ENCODE assay signal across 37 cellular contexts in genomic region chr9:127356906-127357305, GRCh38.
"Had no signal": no experiment of that assay in that cellular context is flagged by ENCODE, and none has a peak within 500 bp of the region (broad histone marks: within the 10 kb centered on the region; RNA-seq: fewer than 3 reads in every experiment).

No MANE protein-coding gene starts in this region.

- H3K36me3 Mint-ChIP-seq: activated CD4-positive, alpha-beta memory T cell treated with anti-CD3 and anti-CD28 coated beads for 36 hours; activated naive CD4-positive, alpha-beta T cell treated with anti-CD3 and anti-CD28 coated beads, Interleukin-2, amount 10 ng/mL, durations not matched to agents 7 days and 5 days; activated naive CD4-positive, alpha-beta T cell treated with anti-CD3 and anti-CD28 coated beads, Interleukin-2, amount 50 U/mL, for 24 hours; activated naive CD8-positive, alpha-beta T cell treated with anti-CD3 and anti-CD28 coated beads, Interleukin-2, amount 10 ng/mL, durations not matched to agents 7 days and 5 days had no signal

- H3K27me3 Mint-ChIP-seq: activated B cell treated with CpG ODN at 0.5 μM for 24 hours; brain; central memory CD8-positive, alpha-beta T cell had no signal

- H3K9me3 ChIP-seq: ascending aorta had no signal

- FAIRE-seq: bronchial epithelial cell, TTC549 had no signal

- H3K36me3 ChIP-seq: cardiac muscle cell had no signal

- H3K27ac Mint-ChIP-seq: activated B cell treated with CpG ODN at 0.5 μM for 24 hours; activated CD4-positive, alpha-beta memory T cell treated with anti-CD3 and anti-CD28 coated beads for 36 hours; activated CD4-positive, alpha-beta T cell treated with anti-CD3 and anti-CD28 coated beads, Interleukin-2, amount 10 ng/mL, durations not matched to agents 24 days and 14 days; activated CD8-positive, alpha-beta T cell treated with anti-CD3 and anti-CD28 coated beads, Interleukin-2, amount 10 ng/mL, durations not matched to agents 7 days and 5 days; activated naive CD4-positive, alpha-beta T cell treated with anti-CD3 and anti-CD28 coated beads, Interleukin-2, amount 10 ng/mL, durations not matched to agents 7 days and 5 days; activated naive CD4-positive, alpha-beta T cell treated with anti-CD3 and anti-CD28 coated beads, Interleukin-2, amount 50 U/mL, for 24 hours; activated naive CD8-positive, alpha-beta T cell; activated naive CD8-positive, alpha-beta T cell treated with anti-CD3 and anti-CD28 coated beads, Interleukin-2, amount 10 ng/mL, durations not matched to agents 7 days and 5 days; activated naive CD8-positive, alpha-beta T cell treated with anti-CD3 and anti-CD28 coated beads, Interleukin-2, amount 50 U/mL, for 24 hours; activated T-cell treated with anti-CD3 and anti-CD28 coated beads, Interleukin-2, amount 50 U/mL, for 24 hours; activated T-helper 2 cell treated with anti-CD3 and anti-CD28 coated beads, Interferon-gamma antibody, Interleukin-2, Interleukin-4, amounts not matched to agents 10 μg/mL and 5 μg/mL and 100 μg/mL, durations not matched to agents 14 hours and 24 hours and 36 hours; T-helper 1 cell treated with Interleukin-12 subunit alpha and Interleukin-12 subunit beta and Interleukin-4 antibody, amounts not matched to agents 30 μg/mL and 1 μg/mL, for 36 hours; T-helper 2 cell treated with Interferon-gamma antibody and Interleukin-4, amounts not matched to agents 5 μg/mL and 100 μg/mL, for 36 hours had no signal

- H3K27ac ChIP-seq: ascending aorta, cardiac muscle cell, VCaP had no signal

- H3K4me1 Mint-ChIP-seq: activated B cell treated with CpG ODN at 0.5 μM for 24 hours; activated naive CD4-positive, alpha-beta T cell treated with anti-CD3 and anti-CD28 coated beads, Interleukin-2, amount 50 U/mL, for 24 hours had no signal

- H3K4me3 ChIP-seq: ascending aorta, cardiac muscle cell had no signal

- DNase-seq: activated B cell treated with CpG ODN at 0.5 μM for 24 hours; activated CD4-positive, alpha-beta memory T cell treated with anti-CD3 and anti-CD28 coated beads for 36 hours; activated CD4-positive, alpha-beta T cell treated with anti-CD3 and anti-CD28 coated beads for 4 hours; activated CD4-positive, alpha-beta T cell treated with anti-CD3 and anti-CD28 coated beads, Interleukin-2, amount 10 ng/mL, durations not matched to agents 24 days and 14 days; activated CD4-positive, alpha-beta T cell treated with anti-CD3 and anti-CD28 coated beads, Interleukin-2, amount 50 U/mL, for 1 hour; activated CD4-positive, alpha-beta T cell treated with anti-CD3 and anti-CD28 coated beads, Interleukin-2, amount 50 U/mL, for 4 hours; activated CD4-positive, CD25-positive, alpha-beta regulatory T cell treated with anti-CD3 and anti-CD28 coated beads, Interleukin-2, amount 50 U/mL, for 72 hours; activated CD8-positive, alpha-beta memory T cell treated with anti-CD3 and anti-CD28 coated beads, Interleukin-2, amount 50 U/mL, for 48 hours; activated CD8-positive, alpha-beta T cell treated with anti-CD3 and anti-CD28 coated beads, Interleukin-2, amount 10 ng/mL, durations not matched to agents 7 days and 5 days; activated effector memory CD4-positive, alpha-beta T cell treated with Interleukin-2 at 50 U/mL for 16 hours; activated gamma-delta T cell; activated naive CD4-positive, alpha-beta T cell treated with anti-CD3 and anti-CD28 coated beads, Interleukin-2, amount 10 ng/mL, durations not matched to agents 7 days and 5 days; activated naive CD4-positive, alpha-beta T cell treated with Interleukin-2 at 50 U/mL for 16 hours; activated naive CD8-positive, alpha-beta T cell treated with anti-CD3 and anti-CD28 coated beads, Interleukin-2, amount 10 ng/mL, durations not matched to agents 7 days and 5 days; activated naive CD8-positive, alpha-beta T cell treated with anti-CD3 and anti-CD28 coated beads, Interleukin-2, amount 50 U/mL, for 24 hours; activated T-cell treated with anti-CD3 and anti-CD28 coated beads, Interleukin-2, amount 50 U/mL, for 24 hours; activated T-cell treated with anti-CD3 and anti-CD28 coated beads, Interleukin-2, amount 50 U/mL, for 48 hours; amygdala; anterior cingulate cortex; caudate nucleus; cerebellar nuclear complex; SW 1271; T-helper 1 cell; T-helper 2 cell; T-helper 9 cell had no signal

- H3K9me3 Mint-ChIP-seq: activated B cell treated with CpG ODN at 0.5 μM for 24 hours; activated CD4-positive, alpha-beta memory T cell treated with anti-CD3 and anti-CD28 coated beads for 36 hours; activated CD4-positive, alpha-beta T cell treated with anti-CD3 and anti-CD28 coated beads, Interleukin-2, amount 10 ng/mL, durations not matched to agents 24 days and 14 days; activated naive CD4-positive, alpha-beta T cell treated with anti-CD3 and anti-CD28 coated beads, Interleukin-2, amount 10 ng/mL, durations not matched to agents 7 days and 5 days; activated naive CD4-positive, alpha-beta T cell treated with anti-CD3 and anti-CD28 coated beads, Interleukin-2, amount 50 U/mL, for 24 hours; activated naive CD8-positive, alpha-beta T cell treated with anti-CD3 and anti-CD28 coated beads, Interleukin-2, amount 10 ng/mL, durations not matched to agents 7 days and 5 days; activated naive CD8-positive, alpha-beta T cell treated with anti-CD3 and anti-CD28 coated beads, Interleukin-2, amount 50 U/mL, for 24 hours; activated T-cell treated with anti-CD3 and anti-CD28 coated beads, Interleukin-2, amount 50 U/mL, for 24 hours; activated T-helper 2 cell treated with anti-CD3 and anti-CD28 coated beads, Interferon-gamma antibody, Interleukin-2, Interleukin-4, amounts not matched to agents 10 μg/mL and 5 μg/mL and 100 μg/mL, durations not matched to agents 14 hours and 24 hours and 36 hours; brain; central memory CD8-positive, alpha-beta T cell; T-helper 1 cell treated with Interleukin-12 subunit alpha and Interleukin-12 subunit beta and Interleukin-4 antibody, amounts not matched to agents 30 μg/mL and 1 μg/mL, for 36 hours; T-helper 2 cell treated with Interferon-gamma antibody and Interleukin-4, amounts not matched to agents 5 μg/mL and 100 μg/mL, for 36 hours had no signal

- H3K4me3 Mint-ChIP-seq: activated B cell treated with CpG ODN at 0.5 μM for 24 hours; activated CD4-positive, alpha-beta memory T cell treated with anti-CD3 and anti-CD28 coated beads for 36 hours; activated CD4-positive, alpha-beta T cell treated with anti-CD3 and anti-CD28 coated beads, Interleukin-2, amount 10 ng/mL, durations not matched to agents 24 days and 14 days; activated CD8-positive, alpha-beta T cell treated with anti-CD3 and anti-CD28 coated beads, Interleukin-2, amount 10 ng/mL, durations not matched to agents 7 days and 5 days; activated naive CD4-positive, alpha-beta T cell treated with anti-CD3 and anti-CD28 coated beads, Interleukin-2, amount 10 ng/mL, durations not matched to agents 7 days and 5 days; activated naive CD4-positive, alpha-beta T cell treated with anti-CD3 and anti-CD28 coated beads, Interleukin-2, amount 50 U/mL, for 24 hours; activated naive CD8-positive, alpha-beta T cell; activated naive CD8-positive, alpha-beta T cell treated with anti-CD3 and anti-CD28 coated beads, Interleukin-2, amount 10 ng/mL, durations not matched to agents 7 days and 5 days; activated naive CD8-positive, alpha-beta T cell treated with anti-CD3 and anti-CD28 coated beads, Interleukin-2, amount 50 U/mL, for 24 hours; activated T-cell treated with anti-CD3 and anti-CD28 coated beads, Interleukin-2, amount 50 U/mL, for 24 hours; brain; central memory CD8-positive, alpha-beta T cell; T-helper 1 cell treated with Interleukin-12 subunit alpha and Interleukin-12 subunit beta and Interleukin-4 antibody, amounts not matched to agents 30 μg/mL and 1 μg/mL, for 36 hours; T-helper 2 cell treated with Interferon-gamma antibody and Interleukin-4, amounts not matched to agents 5 μg/mL and 100 μg/mL, for 36 hours had no signal

- H3K27me3 ChIP-seq: ascending aorta, cardiac muscle cell had no signal
